In genomic region chr3:43043793-43044192, GRCh38 we compare ENCODE assay signal across 18 cellular contexts.
"Had no signal": no experiment of that assay in that cellular context is flagged by ENCODE, and none has a peak within 500 bp of the region (broad histone marks: within the 10 kb centered on the region; RNA-seq: fewer than 3 reads in every experiment).

No MANE protein-coding gene starts in this region.

- H3K4me1 ChIP-seq: breast epithelium, neural progenitor cell, transverse colon had no signal

- H3K36me3 ChIP-seq: breast epithelium, heart left ventricle, neural progenitor cell, sigmoid colon, thoracic aorta, transverse colon had no signal

- H3K27me3 ChIP-seq: breast epithelium, heart left ventricle, neural progenitor cell, sigmoid colon, transverse colon had no signal

- H3K4me3 ChIP-seq: breast epithelium, heart left ventricle, neural progenitor cell, sigmoid colon, skin epidermis, thoracic aorta, transverse colon had no signal

- H3K4me1 Mint-ChIP-seq: neural progenitor cell had no signal

- H3K4me3 Mint-ChIP-seq: dendritic cell treated with granulocyte-macrophage colony-stimulating factor and Interleukin-4, amounts not matched to agents 40 ng/mL and 50 ng/mL, for 4 days; natural killer cell treated with Interleukin-12 subunit alpha and Interleukin-12 subunit beta and Interleukin-15 and Interleukin-18, amount 100 ng/mL, for 72 hours; neural progenitor cell; stimulated activated naive B cell treated with anti-CD40 and anti-IgM and Interleukin-4, amounts not matched to agents 10 μg/mL and 1 μg/mL and 100 μg/mL, for 72 hours; stimulated activated naive CD8-positive, alpha-beta T cell treated with anti-CD3 and anti-CD28 coated beads, Interleukin-15, amount 100 ng/mL, for 72 hours had no signal

- H3K36me3 Mint-ChIP-seq: neural progenitor cell had no signal

- DNase-seq: central memory CD4-positive, alpha-beta T cell; erythroblast; hippocampal formation; mammary epithelial cell; nucleus accumbens; sigmoid colon; stimulated activated CD4-positive, alpha-beta T cell treated with anti-CD3 and anti-CD28 coated beads, Interleukin-2, amount 100 ng/mL, for 24 hours; stimulated activated CD4-positive, alpha-beta T cell treated with anti-CD3 and anti-CD28 coated beads, Interleukin-4, amount 100 ng/mL, for 4 hours; stimulated activated naive B cell treated with anti-CD40 and anti-IgM and Interleukin-4, amounts not matched to agents 10 μg/mL and 1 μg/mL and 100 μg/mL, for 72 hours; stimulated activated naive CD8-positive, alpha-beta T cell treated with anti-CD3 and anti-CD28 coated beads, Interleukin-15, amount 100 ng/mL, for 72 hours; transverse colon had no signal

- H3K9ac ChIP-seq: neural progenitor cell had no signal

- H3K27ac ChIP-seq: breast epithelium, heart left ventricle, neural progenitor cell, sigmoid colon, skin epidermis, thoracic aorta had no signal

- H3K27ac Mint-ChIP-seq: dendritic cell treated with granulocyte-macrophage colony-stimulating factor and Interleukin-4, amounts not matched to agents 40 ng/mL and 50 ng/mL, for 4 days; natural killer cell treated with Interleukin-12 subunit alpha and Interleukin-12 subunit beta and Interleukin-15 and Interleukin-18, amount 100 ng/mL, for 72 hours; neural progenitor cell; stimulated activated naive B cell treated with anti-CD40 and anti-IgM and Interleukin-4, amounts not matched to agents 10 μg/mL and 1 μg/mL and 100 μg/mL, for 72 hours had no signal

- H3K27me3 Mint-ChIP-seq: dendritic cell treated with granulocyte-macrophage colony-stimulating factor and Interleukin-4, amounts not matched to agents 40 ng/mL and 50 ng/mL, for 4 days; natural killer cell treated with Interleukin-12 subunit alpha and Interleukin-12 subunit beta and Interleukin-15 and Interleukin-18, amount 100 ng/mL, for 72 hours; stimulated activated naive CD8-positive, alpha-beta T cell treated with anti-CD3 and anti-CD28 coated beads, Interleukin-15, amount 100 ng/mL, for 72 hours had no signal

- ATAC-seq: natural killer cell treated with Interleukin-12 subunit alpha and Interleukin-12 subunit beta and Interleukin-15 and Interleukin-18, amount 100 ng/mL, for 72 hours; stimulated activated naive B cell treated with anti-CD40 and anti-IgM and Interleukin-4, amounts not matched to agents 10 μg/mL and 1 μg/mL and 100 μg/mL, for 72 hours; stimulated activated naive CD8-positive, alpha-beta T cell treated with anti-CD3 and anti-CD28 coated beads, Interleukin-15, amount 100 ng/mL, for 72 hours had no signal
